12 cellular contexts compared by ENCODE assay signal in genomic region chr7:106070201-106070551, GRCh38. TPM values are rescaled to one million over a fixed set of nuclear protein-coding genes. Genes with fewer than 3 reads are reported as not detected.
DNase-seq lines count a peak whose midpoint lies in the region; ATAC-seq and TF ChIP-seq lines count a peak whose summit lies in the region.
"Had no signal": no experiment of that assay in that cellular context is flagged by ENCODE, and none has a peak within 500 bp of the region (broad histone marks: within the 10 kb centered on the region; RNA-seq: fewer than 3 reads in every experiment).

No MANE protein-coding gene starts in this region.

- 59 to 66% (median 64%) methylated on average over 3 to 5 of the region's 5 CpGs for WGBS in heart left ventricle, 4 donors

- H3K27ac ChIP-seq in Panc1 (ENCODE audit: low read length) (peak overlapping the region; percentile 55; the same call in 1 of the 2 replicates), heart left ventricle (peak overlapping the region in 4 of 12 donors; percentile 35 to 87 (median 77)), stomach smooth muscle (ENCODE audit: low read length) (peak overlapping the region; percentile 92), colonic mucosa (no peak overlapping the region)
- H3K27ac ChIP-seq: tibial artery had no signal

- peaks cover 23% of the 10 kb centered on the region for H3K4me1 Mint-ChIP-seq in stimulated activated effector memory CD8-positive, alpha-beta T cell treated with anti-CD3 and anti-CD28 coated beads, Interleukin-12 subunit alpha, Interleukin-12 subunit beta, amount 100 ng/mL, for 72 hours

- no peaks in the 10 kb centered on the region for H3K27me3 ChIP-seq in Panc1 (ENCODE audit: control insufficient read depth, insufficient read depth, low read length)
- H3K27me3 ChIP-seq in heart left ventricle: no peaks in the 10 kb centered on the region
- no peaks in the 10 kb centered on the region for H3K27me3 ChIP-seq in stomach smooth muscle (ENCODE audit: control insufficient read depth in 1 of 2, insufficient read depth in 2 of 2, low read length in 2 of 2)
- no peaks in the 10 kb centered on the region for H3K27me3 ChIP-seq in colonic mucosa
- H3K27me3 ChIP-seq: tibial artery had no signal

- POLR2A ChIA-PET in Panc1 (lab: Charles Lee): interaction anchor here (0.6 kb wide), 1 partner anchor 90 kb away, joined by 5 read pairs; no protein-coding TSS in a partner anchor

- CTCF ChIA-PET in Panc1 (lab: Charles Lee): no interaction called here

- TF ChIP-seq CTCF in Panc1 (IDR thresholded peaks at IDR 0.05): no peak
- no peak for TF ChIP-seq CTCF in heart left ventricle (IDR thresholded peaks at IDR 0.05)
- no peak for TF ChIP-seq CTCF in colonic mucosa (IDR thresholded peaks at IDR 0.05)

- TF ChIP-seq POLR2A in heart left ventricle (IDR thresholded peaks at IDR 0.05): no peak

- H3K4me1 ChIP-seq in Panc1 (ENCODE audit: control insufficient read depth, insufficient read depth, low read length): peaks cover 31% of the 10 kb centered on the region
- peaks cover 0 to 75% (median 53%) of the 10 kb centered on the region in 12 donors for H3K4me1 ChIP-seq in heart left ventricle
- peaks cover 55% of the 10 kb centered on the region for H3K4me1 ChIP-seq in stomach smooth muscle (ENCODE audit: control insufficient read depth, insufficient read depth, low read length)
- peaks cover 16% of the 10 kb centered on the region for H3K4me1 ChIP-seq in colonic mucosa

- DNase-seq in NCI-H1694 treated with DMSO at 0.1 percent for 48 hours (lab: John Stamatoyannopoulos, UW) (peak; percentile 45), NCI-H1694 (lab: John Stamatoyannopoulos, UW) (no peak), Panc1 (ENCODE audit: low read depth, low spot score) (no peak), heart left ventricle (peak in 4 of 5 donors; percentile 41 to 63 (median 52)), colonic mucosa (no peak)
- no peak for DNase-seq in stimulated activated effector memory CD8-positive, alpha-beta T cell treated with anti-CD3 and anti-CD28 coated beads, Interleukin-12 subunit alpha, Interleukin-12 subunit beta, amount 100 ng/mL, for 72 hours (ENCODE audit: low spot score in 2 of 2)
- DNase-seq: activated T-cell treated with anti-CD3 and anti-CD28 coated beads, Interleukin-2, amount 50 U/mL, for 24 hours; central memory CD4-positive, alpha-beta T cell; stimulated activated CD4-positive, alpha-beta T cell treated with anti-CD3 and anti-CD28 coated beads, Interleukin-1b, Interleukin-23, amount 100 ng/mL, for 48 hours; tibial artery had no signal

- in situ Hi-C loops in Panc1 (cut with HindIII; ENCODE audit: low pct_unique_long_range_greater_than_20kb, low sequenced_read_pairs): loop anchor here (25.0 kb wide), 1 partner anchor 92 kb away; no protein-coding TSS in a partner anchor

- no peak overlapping the region for H3K4me3 ChIP-seq in Panc1 (ENCODE audit: low read depth in 2 of 2, low read length in 2 of 2)
- no peak overlapping the region for H3K4me3 ChIP-seq in heart left ventricle
- H3K4me3 ChIP-seq in stomach smooth muscle (ENCODE audit: low read length in 2 of 2): no peak overlapping the region
- H3K4me3 ChIP-seq in colonic mucosa: no peak overlapping the region
- H3K4me3 ChIP-seq: tibial artery had no signal

- H3K4me3 Mint-ChIP-seq in stimulated activated effector memory CD8-positive, alpha-beta T cell treated with anti-CD3 and anti-CD28 coated beads, Interleukin-12 subunit alpha, Interleukin-12 subunit beta, amount 100 ng/mL, for 72 hours: no peak overlapping the region
- H3K4me3 Mint-ChIP-seq: activated T-cell treated with anti-CD3 and anti-CD28 coated beads, Interleukin-2, amount 50 U/mL, for 24 hours had no signal

- no peak for ATAC-seq in Panc1
- ATAC-seq in heart left ventricle: peak; percentile 16 to 35 (median 30)
- ATAC-seq in HG02938 (IDR thresholded peaks at IDR 0.05; ENCODE audit: unreplicated experiment): no peak
- ATAC-seq in stimulated activated effector memory CD8-positive, alpha-beta T cell treated with anti-CD3 and anti-CD28 coated beads, Interleukin-12 subunit alpha, Interleukin-12 subunit beta, amount 100 ng/mL, for 72 hours: no peak

- H3K9me3 ChIP-seq in Panc1 (ENCODE audit: control insufficient read depth, insufficient read depth, low read depth, low read length) (no peaks in the 10 kb centered on the region), heart left ventricle (no peaks in the 10 kb centered on the region), stomach smooth muscle (ENCODE audit: control insufficient read depth in 2 of 2, low read length in 2 of 2) (no peaks in the 10 kb centered on the region), colonic mucosa (no peaks in the 10 kb centered on the region)
- H3K9me3 ChIP-seq: tibial artery had no signal

- intact Hi-C loops in Panc1 (cut with micrococcal nuclease; ENCODE audit: unreplicated experiment): no loop called here
- intact Hi-C loops in heart left ventricle (cut with DNase I): loop anchor here in 2 of 10 donors (5.0 kb wide), 1 partner anchor 42 kb away; the partner anchor contains the start of gene SYPL1 (in 2 of the 2)
- intact Hi-C loops in colonic mucosa (cut with DNase I): loop anchor here (5.0 kb wide), 1 partner anchor 42 kb away; the partner anchor contains the start of gene SYPL1

- H3K9ac ChIP-seq in stomach smooth muscle (ENCODE audit: low read length in 2 of 2) (no peak overlapping the region), colonic mucosa (ENCODE audit: low read depth in 2 of 2, low read length in 2 of 2) (no peak overlapping the region)

- H3K36me3 ChIP-seq in Panc1 (ENCODE audit: control insufficient read depth, insufficient read depth, low read length) (no peaks in the 10 kb centered on the region), heart left ventricle (no peaks in the 10 kb centered on the region), stomach smooth muscle (ENCODE audit: control insufficient read depth in 2 of 2, insufficient read depth in 2 of 2, low read length in 2 of 2) (no peaks in the 10 kb centered on the region), colonic mucosa (no peaks in the 10 kb centered on the region)
- H3K36me3 ChIP-seq: tibial artery had no signal

- BruUV-seq in Panc1 (replicated peaks; lab: Mats Ljungman, UMichigan): no TSS peak

- no peaks in the 10 kb centered on the region for H3K36me3 Mint-ChIP-seq in stimulated activated effector memory CD8-positive, alpha-beta T cell treated with anti-CD3 and anti-CD28 coated beads, Interleukin-12 subunit alpha, Interleukin-12 subunit beta, amount 100 ng/mL, for 72 hours

- no peaks in the 10 kb centered on the region for H3K9me3 Mint-ChIP-seq in stimulated activated effector memory CD8-positive, alpha-beta T cell treated with anti-CD3 and anti-CD28 coated beads, Interleukin-12 subunit alpha, Interleukin-12 subunit beta, amount 100 ng/mL, for 72 hours
- H3K9me3 Mint-ChIP-seq: activated T-cell treated with anti-CD3 and anti-CD28 coated beads, Interleukin-2, amount 50 U/mL, for 24 hours had no signal

- no peak overlapping the region for H3K27ac Mint-ChIP-seq in stimulated activated effector memory CD8-positive, alpha-beta T cell treated with anti-CD3 and anti-CD28 coated beads, Interleukin-12 subunit alpha, Interleukin-12 subunit beta, amount 100 ng/mL, for 72 hours

RNA-seq across cellular contexts. Expression of gene SYPL1, which starts 41.9 kb away (rescaled TPM):
- total RNA-seq in Panc1 (2021; ENCODE audit: unreplicated experiment): 98.3 TPM
- polyA plus RNA-seq in Panc1 (2012; ENCODE audit: insufficient read length): 59.7 TPM
- 10 to 100 TPM; 71.7 to 99.8 (median 78.5) TPM for total RNA-seq in heart left ventricle
- 10 to 100 TPM; 70.6 to 93.4 TPM for polyA plus RNA-seq in heart left ventricle
- total RNA-seq in colonic mucosa: 10 to 100 TPM; 89.0 to 94.0 TPM

Comparison
In these comparisons a context has a peak if more than half of its experiments do, and no peak if none do; other contexts are left out.
1. DNase-seq: peak in NCI-H1694 treated with DMSO at 0.1 percent for 48 hours (single experiment) and heart left ventricle (4 of 5); none in NCI-H1694 (single experiment), Panc1 (single experiment), colonic mucosa (single experiment) and stimulated activated effector memory CD8-positive, alpha-beta T cell treated with anti-CD3 and anti-CD28 coated beads, Interleukin-12 subunit alpha, Interleukin-12 subunit beta, amount 100 ng/mL, for 72 hours (0 of 2).
2. ATAC-seq: peak in heart left ventricle (4 of 4); none in Panc1 (single experiment), HG02938 (single experiment) and stimulated activated effector memory CD8-positive, alpha-beta T cell treated with anti-CD3 and anti-CD28 coated beads, Interleukin-12 subunit alpha, Interleukin-12 subunit beta, amount 100 ng/mL, for 72 hours (single experiment).